In the genomic region with DNA sequence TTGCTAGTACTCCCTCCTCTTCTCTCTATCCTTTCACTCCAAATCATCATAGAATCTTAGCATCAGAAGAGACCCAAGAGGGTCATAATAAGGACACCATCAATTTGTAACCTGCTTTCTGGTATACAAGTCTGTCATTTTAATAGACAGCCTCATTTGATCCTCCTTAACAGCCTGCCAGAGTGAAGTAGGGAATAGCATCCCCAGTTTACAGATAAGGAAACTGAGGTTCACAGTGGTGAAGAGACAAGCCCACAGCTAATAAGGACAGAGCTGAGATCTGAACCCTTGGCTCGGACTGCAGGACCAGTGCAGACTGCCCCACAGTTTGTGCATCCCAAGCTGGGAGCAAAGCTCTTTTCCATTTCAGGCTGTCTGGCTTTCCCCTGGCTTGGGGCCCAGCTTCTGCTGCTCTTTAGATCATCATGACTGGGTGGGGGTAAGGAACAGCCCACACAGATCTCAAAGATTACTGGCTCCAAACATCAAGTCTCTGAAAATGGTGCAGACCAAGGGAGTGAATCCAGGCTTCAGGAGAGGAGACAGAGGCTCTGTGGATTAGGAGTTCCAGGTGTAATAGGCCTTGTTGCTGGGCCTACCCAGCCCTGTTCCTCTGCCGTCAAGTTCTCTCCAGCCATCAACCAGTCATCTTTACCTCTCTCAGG, we compare ENCODE assay signal across 13 cellular contexts. TPM values are rescaled to one million over a fixed set of nuclear protein-coding genes. Genes with fewer than 3 reads are reported as not detected.
DNase-seq lines count a peak whose midpoint lies in the region; ATAC-seq and TF ChIP-seq lines count a peak whose summit lies in the region.
"Had no signal": no experiment of that assay in that cellular context is flagged by ENCODE, and none has a peak within 500 bp of the region (broad histone marks: within the 10 kb centered on the region; RNA-seq: fewer than 3 reads in every experiment).

No MANE protein-coding gene starts in this region.

- H3K27me3 Mint-ChIP-seq in progenitor cell of endocrine pancreas: no peaks in the 10 kb centered on the region

- in situ Hi-C loops in GM13976 (cut with MboI; ENCODE audit: low sequenced_read_pairs, unreplicated experiment): no loop called here

- POLR2A ChIA-PET in GM10248 (lab: Yijun Ruan, JAX): no interaction called here

- no peak overlapping the region for H3K4me3 Mint-ChIP-seq in progenitor cell of endocrine pancreas (ENCODE audit: low read depth)

- TF ChIP-seq POLR2A in esophagus squamous epithelium (IDR thresholded peaks at IDR 0.05): no peak

- ATAC-seq in HG03457 (IDR thresholded peaks at IDR 0.05; ENCODE audit: unreplicated experiment): no peak

- peaks cover 12% of the 10 kb centered on the region for H3K4me1 Mint-ChIP-seq in progenitor cell of endocrine pancreas (ENCODE audit: low read depth)

- H3K36me3 Mint-ChIP-seq in progenitor cell of endocrine pancreas (ENCODE audit: insufficient read depth): no peaks in the 10 kb centered on the region

- no peak overlapping the region for H3K27ac Mint-ChIP-seq in progenitor cell of endocrine pancreas

- H3K36me3 ChIP-seq in esophagus squamous epithelium (no peaks in the 10 kb centered on the region), muscle layer of duodenum (ENCODE audit: control insufficient read depth in 1 of 2, insufficient read depth in 2 of 2, low read length in 2 of 2) (no peaks in the 10 kb centered on the region)
- H3K36me3 ChIP-seq: HAP-1, neutrophil had no signal

- no peaks in the 10 kb centered on the region for H3K9me3 Mint-ChIP-seq in progenitor cell of endocrine pancreas (ENCODE audit: low read depth)

- peak; percentile 46 for DNase-seq in A172 (ENCODE audit: low spot score)
- peak; percentile 58 for DNase-seq in NCI-H226
- DNase-seq in esophagus squamous epithelium (lab: John Stamatoyannopoulos, UW): no peak
- DNase-seq in GM10248 (ENCODE audit: extremely low spot score): no peak
- DNase-seq in GM13976 (ENCODE audit: low spot score): no peak
- no peak for DNase-seq in progenitor cell of endocrine pancreas (ENCODE audit: low spot score, unreplicated experiment)
- DNase-seq: cortex of kidney; PC-9; stimulated activated CD4-positive, alpha-beta T cell treated with anti-CD3 and anti-CD28 coated beads, Interleukin-4, amount 100 ng/mL, for 1 hour had no signal

- H3K27me3 ChIP-seq in esophagus squamous epithelium: no peaks in the 10 kb centered on the region
- no peaks in the 10 kb centered on the region for H3K27me3 ChIP-seq in muscle layer of duodenum (ENCODE audit: low read depth, low read length)

- intact Hi-C loops in esophagus squamous epithelium (cut with DNase I): no loop called here

- no peaks in the 10 kb centered on the region for H3K9me3 ChIP-seq in esophagus squamous epithelium
- H3K9me3 ChIP-seq in muscle layer of duodenum (ENCODE audit: control insufficient read depth in 1 of 2, low read length in 2 of 2): no peaks in the 10 kb centered on the region
- H3K9me3 ChIP-seq: neutrophil had no signal

- H3K4me1 ChIP-seq in esophagus squamous epithelium (peaks cover 0 to 31% (median 7%) of the 10 kb centered on the region in 3 donors), muscle layer of duodenum (ENCODE audit: control insufficient read depth in 1 of 2, insufficient read depth in 2 of 2, low read length in 2 of 2) (peaks cover 15 to 28% of the 10 kb centered on the region in 2 donors)
- H3K4me1 ChIP-seq: HAP-1 had no signal

- CTCF ChIA-PET in GM10248 (lab: Yijun Ruan, JAX): interaction anchor here (1.0 to 2.5 kb wide), 7 partner anchors 9 to 127 kb away, joined by 3 to 9 read pairs (median 4); a partner anchor contains a TSS

- H3K4me3 ChIP-seq in esophagus squamous epithelium (no peak overlapping the region), muscle layer of duodenum (ENCODE audit: low read depth in 1 of 2, low read length in 2 of 2) (peak overlapping the region in 1 of 2 donors; percentile 16)
- H3K4me3 ChIP-seq: HAP-1, PC-9 had no signal

- TF ChIP-seq CTCF in esophagus squamous epithelium (IDR thresholded peaks at IDR 0.05) (no peak), GM10248 (IDR thresholded peaks at IDR 0.05; ENCODE audit: control extremely low read depth, extremely low read depth, low read depth, missing control alignments) (no peak), GM13976 (IDR thresholded peaks at IDR 0.05; ENCODE audit: borderline replicate concordance, control extremely low read depth, extremely low read depth, insufficient read depth, missing control alignments) (no peak), progenitor cell of endocrine pancreas (IDR thresholded peaks at IDR 0.05; ENCODE audit: unreplicated experiment) (no peak)

- WGBS in esophagus squamous epithelium, 2 donors: 73 to 81% methylated on average over 2 of the region's 2 CpGs

- H3K27ac ChIP-seq in esophagus squamous epithelium (peak overlapping the region in 3 of 4 donors; percentile 53 to 67 (median 59)), muscle layer of duodenum (ENCODE audit: low read length) (peak overlapping the region; percentile 70)
- H3K27ac ChIP-seq: neutrophil, PC-9 had no signal

RNA-seq across cellular contexts. Expression of a gene that starts 10.3 kb away (rescaled TPM):
- 2.9 and 6.6 TPM in 2 replicates for total RNA-seq in A172 (2014; rRNA removed; shearing (Covaris generic))
- 100 to 1,000 TPM in 1 of 4 donors, 10 to 100 TPM in 3; 27.1 to 154 (median 73.0) TPM for total RNA-seq in esophagus squamous epithelium
- total RNA-seq in progenitor cell of endocrine pancreas: 3.6 and 4.3 TPM in 2 replicates

RNA-seq across cellular contexts. Expression of a gene that starts 15.3 kb away (rescaled TPM):
- 227 and 241 TPM in 2 replicates for total RNA-seq in A172 (2014; rRNA removed; shearing (Covaris generic))
- total RNA-seq in esophagus squamous epithelium (10 to 100 TPM; 24.9 to 87.1 (median 50.6) TPM), progenitor cell of endocrine pancreas (111 and 114 TPM in 2 replicates)

Comparison
In these comparisons a context has a peak if more than half of its experiments do, and no peak if none do; other contexts are left out.
1. DNase-seq: peak in A172 (single experiment) and NCI-H226 (single experiment); none in esophagus squamous epithelium (single experiment), GM10248 (single experiment), GM13976 (single experiment) and progenitor cell of endocrine pancreas (single experiment).